ENCODE assay signal across 12 cellular contexts in the genomic region with DNA sequence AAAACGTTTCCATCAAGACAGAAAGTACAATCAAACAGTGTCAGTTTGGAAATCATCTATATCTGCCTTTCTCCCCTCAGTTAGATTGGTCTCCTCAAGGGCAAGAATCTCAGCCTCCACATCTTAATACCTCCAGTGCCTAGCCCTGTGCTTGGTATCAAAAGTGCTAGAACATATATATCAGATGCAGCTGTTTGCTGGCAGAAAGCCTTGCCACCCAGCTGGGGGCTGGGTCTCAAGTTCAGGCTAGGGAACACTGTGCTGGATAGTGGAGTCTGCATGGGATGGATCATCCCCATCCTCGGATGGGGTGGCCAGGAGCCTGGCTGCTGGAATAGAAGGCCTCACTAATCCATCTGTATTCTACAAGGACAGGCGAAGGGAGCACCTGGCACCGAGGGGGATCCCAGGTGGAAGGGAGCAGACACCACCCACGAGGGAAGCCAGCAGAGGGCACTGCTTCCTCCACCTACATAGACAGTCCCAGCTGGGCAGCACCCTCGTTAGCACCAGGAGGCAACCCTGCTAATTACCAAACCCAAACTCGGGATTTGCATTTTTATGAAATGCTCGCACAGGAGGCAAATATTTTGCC.
DNase-seq lines count a peak whose midpoint lies in the region; ATAC-seq and TF ChIP-seq lines count a peak whose summit lies in the region.
"Had no signal": no experiment of that assay in that cellular context is flagged by ENCODE, and none has a peak within 500 bp of the region (broad histone marks: within the 10 kb centered on the region; RNA-seq: fewer than 3 reads in every experiment).

No MANE protein-coding gene starts in this region.

- no peaks in the 10 kb centered on the region for H3K9me2 ChIP-seq in hepatocyte (replicated peaks; ENCODE audit: insufficient read depth)

- no peaks in the 10 kb centered on the region for H3K79me2 ChIP-seq in hepatocyte
- H3K79me2 ChIP-seq: parathyroid adenoma had no signal

- no peak overlapping the region for H2AFZ ChIP-seq in hepatocyte
- H2AFZ ChIP-seq: parathyroid adenoma had no signal

- WGBS in hepatocyte (ENCODE audit: low lambda C conversion rate, missing lambda C conversion rate), result 56% methylated on average over 8 of the region's 8 CpGs

- H3K9me3 ChIP-seq in BE2C (no peaks in the 10 kb centered on the region), hepatocyte (ENCODE audit: low read depth) (no peaks in the 10 kb centered on the region)

- H4K20me1 ChIP-seq in hepatocyte (ENCODE audit: insufficient read depth, poor library complexity, severe bottlenecking), result no peaks in the 10 kb centered on the region

- H3K4me2 ChIP-seq in hepatocyte, result no peak overlapping the region

- H3K27me3 ChIP-seq in BE2C (no peaks in the 10 kb centered on the region), hepatocyte (peaks cover 11% of the 10 kb centered on the region)

- H3K4me3 ChIP-seq in BE2C (ENCODE audit: low read depth, low read length) (no peak overlapping the region), hepatocyte (no peak overlapping the region)

- no peak overlapping the region for H3K27ac ChIP-seq in hepatocyte
- H3K27ac ChIP-seq: parathyroid adenoma had no signal

- no peaks in the 10 kb centered on the region for H3K36me3 ChIP-seq in BE2C
- H3K36me3 ChIP-seq in hepatocyte (replicated peaks; ENCODE audit: insufficient read depth, low read depth), result no peaks in the 10 kb centered on the region

- TF ChIP-seq CTCF in BE2C (IDR thresholded peaks at IDR 0.05; ENCODE audit: low read depth, low read length) (peak; percentile 73), hepatocyte (IDR thresholded peaks at IDR 0.05; ENCODE audit: poor library complexity) (peak; percentile 28)

- no peaks in the 10 kb centered on the region for H3K4me1 ChIP-seq in BE2C
- no peaks in the 10 kb centered on the region for H3K4me1 ChIP-seq in hepatocyte (ENCODE audit: insufficient read depth)
- H3K4me1 ChIP-seq: parathyroid adenoma had no signal

- DNase-seq in BE2C (peak; percentile 46), ELF-1 (ENCODE audit: low read depth, low spot score) (peak; percentile 32), NCI-H82 treated with DMSO at 0.1 percent for 48 hours (lab: John Stamatoyannopoulos, UW; ENCODE audit: unreplicated experiment) (peak; percentile 38), hepatocyte (ENCODE audit: low spot score) (no peak), HK-2 (ENCODE audit: unreplicated experiment) (no peak), NCI-H187 (lab: John Stamatoyannopoulos, UW) (no peak), NCI-H2107 (lab: John Stamatoyannopoulos, UW) (no peak)
- DNase-seq: activated CD4-positive, CD25-positive, alpha-beta regulatory T cell; activated effector memory CD4-positive, alpha-beta T cell treated with Interleukin-2 at 50 U/mL for 16 hours had no signal

- no peak for ATAC-seq in HG03432 (IDR thresholded peaks at IDR 0.05; ENCODE audit: unreplicated experiment)
- ATAC-seq: CD8-positive, alpha-beta T cell had no signal

Comparison
In these comparisons a context has a peak if more than half of its experiments do, and no peak if none do; other contexts are left out.
1. DNase-seq: peak in BE2C (single experiment), ELF-1 (single experiment) and NCI-H82 treated with DMSO at 0.1 percent for 48 hours (single experiment); none in hepatocyte (single experiment), HK-2 (single experiment), NCI-H187 (0 of 2) and NCI-H2107 (single experiment).